In the genomic region with DNA sequence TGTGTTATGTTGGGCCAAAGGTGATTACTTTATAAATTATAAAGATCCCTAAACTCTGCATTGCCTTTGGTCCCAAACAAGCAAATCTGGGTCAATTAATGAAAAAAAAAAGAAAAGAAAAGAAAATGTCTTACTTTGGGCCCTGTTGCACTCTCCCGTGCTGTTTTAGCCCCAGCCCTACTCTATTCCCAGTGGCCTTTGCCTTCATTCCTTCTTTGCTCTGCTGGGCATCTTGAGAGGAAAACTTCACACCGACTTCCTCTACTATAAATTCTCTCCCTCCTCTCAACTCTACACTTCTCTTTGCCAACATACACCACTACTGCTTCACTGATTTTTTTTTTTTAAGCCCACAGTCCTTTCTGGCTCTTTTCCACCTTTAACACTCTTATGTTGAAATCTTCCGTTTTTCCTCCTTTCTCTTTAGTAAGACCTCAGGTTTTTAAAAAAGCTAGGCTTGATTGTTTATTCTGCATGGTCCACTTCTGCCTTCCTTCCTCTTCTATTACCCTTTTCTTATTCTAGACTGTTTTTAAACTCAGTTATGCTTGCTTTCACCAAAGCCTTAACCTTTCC, we compare ENCODE assay signal across 11 cellular contexts. TPM values are rescaled to one million over a fixed set of nuclear protein-coding genes. Genes with fewer than 3 reads are reported as not detected.
DNase-seq lines count a peak whose midpoint lies in the region; ATAC-seq and TF ChIP-seq lines count a peak whose summit lies in the region.
"Had no signal": no experiment of that assay in that cellular context is flagged by ENCODE, and none has a peak within 500 bp of the region (broad histone marks: within the 10 kb centered on the region; RNA-seq: fewer than 3 reads in every experiment).

No MANE protein-coding gene starts in this region.

- H3K36me3 ChIP-seq in heart left ventricle = peaks cover 0 to 19% (median 16%) of the 10 kb centered on the region in 9 donors
- peaks cover 0 to 17% of the 10 kb centered on the region in 2 donors for H3K36me3 ChIP-seq in left lung
- H3K36me3 ChIP-seq in aorta (ENCODE audit: control insufficient read depth in 1 of 2, insufficient read depth in 2 of 2, low read length in 1 of 2) = no peaks in the 10 kb centered on the region

- H3K4me3 Mint-ChIP-seq in activated T-helper 2 cell treated with anti-CD3 and anti-CD28 coated beads, Interferon-gamma antibody, Interleukin-2, Interleukin-4, amounts not matched to agents 10 μg/mL and 5 μg/mL and 100 μg/mL, durations not matched to agents 14 hours and 24 hours and 36 hours (ENCODE audit: low read depth) = peak overlapping the region; percentile 80

- CTCF ChIA-PET in RWPE1 (lab: Yijun Ruan, JAX) = interaction anchor here (0.6 kb wide), 2 partner anchors 130 to 430 kb away, joined by 3 to 4 read pairs; no protein-coding TSS in a partner anchor

- H3K4me3 ChIP-seq in heart left ventricle (no peak overlapping the region), left lung (no peak overlapping the region), aorta (ENCODE audit: low read length in 2 of 2) (no peak overlapping the region)

- H3K9me3 ChIP-seq in heart left ventricle (no peaks in the 10 kb centered on the region), left lung (no peaks in the 10 kb centered on the region), aorta (ENCODE audit: control insufficient read depth, low read length) (no peaks in the 10 kb centered on the region)

- TF ChIP-seq POLR2A in heart left ventricle (IDR thresholded peaks at IDR 0.05) = no peak

- peak overlapping the region; percentile 40 for H3K27ac Mint-ChIP-seq in activated T-helper 2 cell treated with anti-CD3 and anti-CD28 coated beads, Interferon-gamma antibody, Interleukin-2, Interleukin-4, amounts not matched to agents 10 μg/mL and 5 μg/mL and 100 μg/mL, durations not matched to agents 14 hours and 24 hours and 36 hours

- 53 to 63% (median 58%) methylated on average over 3 of the region's 3 CpGs for WGBS in heart left ventricle, 4 donors
- WGBS in aorta, 2 donors = 0 to 2% methylated on average over 3 of the region's 3 CpGs

- no peaks in the 10 kb centered on the region for H3K27me3 Mint-ChIP-seq in activated T-helper 2 cell treated with anti-CD3 and anti-CD28 coated beads, Interferon-gamma antibody, Interleukin-2, Interleukin-4, amounts not matched to agents 10 μg/mL and 5 μg/mL and 100 μg/mL, durations not matched to agents 14 hours and 24 hours and 36 hours (ENCODE audit: low read depth)

- no peaks in the 10 kb centered on the region for H3K9me3 Mint-ChIP-seq in activated T-helper 2 cell treated with anti-CD3 and anti-CD28 coated beads, Interferon-gamma antibody, Interleukin-2, Interleukin-4, amounts not matched to agents 10 μg/mL and 5 μg/mL and 100 μg/mL, durations not matched to agents 14 hours and 24 hours and 36 hours

- TF ChIP-seq CTCF in heart left ventricle (IDR thresholded peaks at IDR 0.05) (no peak), left lung (IDR thresholded peaks at IDR 0.05) (no peak), RWPE1 (conservative IDR thresholded peaks at IDR 0.05; ENCODE audit: low read depth) (no peak)

- ATAC-seq in heart left ventricle = no peak
- no peak for ATAC-seq in left cardiac atrium
- peak; percentile 30 for ATAC-seq in left lung
- peak; percentile 65 for ATAC-seq in aorta (ENCODE audit: low FRiP score)

- POLR2A ChIA-PET in RWPE1 (lab: Yijun Ruan, JAX; ENCODE audit: low non-redundant PET) = no interaction called here

- intact Hi-C loops in heart left ventricle (cut with DNase I) = loop anchor here in 1 of 10 donors (10.0 kb wide), 1 partner anchor 56 kb away; the partner anchor contains the start of genes HINT2 and SPAG8
- intact Hi-C loops in left cardiac atrium (cut with DNase I) = no loop called here
- intact Hi-C loops in activated T-helper 2 cell treated with anti-CD3 and anti-CD28 coated beads, Interferon-gamma antibody, Interleukin-2, Interleukin-4, amounts not matched to agents 10 μg/mL and 5 μg/mL and 100 μg/mL, durations not matched to agents 14 hours and 24 hours and 36 hours (cut with micrococcal nuclease) = no loop called here
- intact Hi-C loops in left lung (cut with DNase I) = no loop called here
- intact Hi-C loops in aorta (cut with DNase I) = no loop called here

- H3K27ac ChIP-seq in heart left ventricle (peak overlapping the region in 8 of 12 donors; percentile 5 to 95 (median 90)), left lung (peak overlapping the region in 1 of 2 donors; percentile 85), aorta (ENCODE audit: low read depth in 1 of 2, low read length in 2 of 2) (peak overlapping the region in 1 of 2 donors; percentile 72), RWPE1 (no peak overlapping the region)

- H3K4me1 Mint-ChIP-seq in activated T-helper 2 cell treated with anti-CD3 and anti-CD28 coated beads, Interferon-gamma antibody, Interleukin-2, Interleukin-4, amounts not matched to agents 10 μg/mL and 5 μg/mL and 100 μg/mL, durations not matched to agents 14 hours and 24 hours and 36 hours (ENCODE audit: low read depth) = peaks cover 29% of the 10 kb centered on the region

- H3K4me1 ChIP-seq in heart left ventricle (peaks cover 0 to 38% (median 26%) of the 10 kb centered on the region in 12 donors), left lung (peaks cover 4 to 34% of the 10 kb centered on the region in 2 donors), aorta (ENCODE audit: control insufficient read depth in 1 of 2, insufficient read depth in 2 of 2, low read length in 2 of 2) (no peaks in the 10 kb centered on the region)

- DNase-seq in heart left ventricle = no peak
- DNase-seq in left cardiac atrium = no peak
- DNase-seq in activated T-helper 2 cell treated with anti-CD3 and anti-CD28 coated beads, Interferon-gamma antibody, Interleukin-2, Interleukin-4, amounts not matched to agents 10 μg/mL and 5 μg/mL and 100 μg/mL, durations not matched to agents 14 hours and 24 hours and 36 hours (ENCODE audit: low spot score) = no peak
- DNase-seq in left lung = no peak
- no peak for DNase-seq in aorta
- DNase-seq in NCI-H2107 treated with DMSO at 0.1 percent for 48 hours (lab: John Stamatoyannopoulos, UW; ENCODE audit: unreplicated experiment) = no peak
- DNase-seq in RWPE1 (ENCODE audit: low spot score) = no peak
- no peak for DNase-seq in AG08396 (ENCODE audit: low spot score)
- DNase-seq: activated effector memory CD4-positive, alpha-beta T cell treated with anti-CD3 and anti-CD28 coated beads, Interleukin-2, amount 50 U/mL, for 16 hours; SHP77 treated with DMSO at 0.1 percent for 48 hours had no signal

- H3K27me3 ChIP-seq in heart left ventricle = no peaks in the 10 kb centered on the region
- no peaks in the 10 kb centered on the region for H3K27me3 ChIP-seq in left lung
- H3K27me3 ChIP-seq in aorta (ENCODE audit: control insufficient read depth in 1 of 2, insufficient read depth in 2 of 2, low read length in 1 of 2) = no peaks in the 10 kb centered on the region

- H3K36me3 Mint-ChIP-seq in activated T-helper 2 cell treated with anti-CD3 and anti-CD28 coated beads, Interferon-gamma antibody, Interleukin-2, Interleukin-4, amounts not matched to agents 10 μg/mL and 5 μg/mL and 100 μg/mL, durations not matched to agents 14 hours and 24 hours and 36 hours (ENCODE audit: low read depth) = peaks cover 34% of the 10 kb centered on the region

RNA-seq across cellular contexts. Expression of gene MSMP, which starts 4.5 kb away (rescaled TPM):
- not detected for total RNA-seq in heart left ventricle
- polyA plus RNA-seq in heart left ventricle = under 1 TPM in 1 of 2 donors, not detected in 1; 0.26 TPM
- total RNA-seq in left cardiac atrium = not detected
- 0.37 and 0.41 TPM in 2 replicates for total RNA-seq in activated T-helper 2 cell treated with anti-CD3 and anti-CD28 coated beads, Interferon-gamma antibody, Interleukin-2, Interleukin-4, amounts not matched to agents 10 μg/mL and 5 μg/mL and 100 μg/mL, durations not matched to agents 14 hours and 24 hours and 36 hours
- 1 to 10 TPM in 1 of 2 donors, not detected in 1; 1.1 TPM for total RNA-seq in left lung
- 1 to 10 TPM; 2.0 TPM for total RNA-seq in aorta
- not detected for polyA plus RNA-seq in aorta
- total RNA-seq: omental fat pad had no signal

RNA-seq across cellular contexts. Expression of gene RGP1, which starts 9.5 kb away (rescaled TPM):
- total RNA-seq in heart left ventricle = 10 to 100 TPM; 25.4 to 38.8 (median 32.7) TPM
- polyA plus RNA-seq in heart left ventricle = 10 to 100 TPM; 14.7 to 29.8 TPM
- total RNA-seq in left cardiac atrium = 10 to 100 TPM; 23.6 to 34.6 TPM
- 17.0 and 17.1 TPM in 2 replicates for total RNA-seq in activated T-helper 2 cell treated with anti-CD3 and anti-CD28 coated beads, Interferon-gamma antibody, Interleukin-2, Interleukin-4, amounts not matched to agents 10 μg/mL and 5 μg/mL and 100 μg/mL, durations not matched to agents 14 hours and 24 hours and 36 hours
- 10 to 100 TPM; 26.9 to 30.3 TPM for total RNA-seq in left lung
- 10 to 100 TPM; 30.0 to 32.4 TPM for total RNA-seq in aorta
- polyA plus RNA-seq in aorta = 10 to 100 TPM; 11.0 to 13.0 TPM

RNA-seq across cellular contexts. Expression of gene GBA2, which starts 9.5 kb away (rescaled TPM):
- total RNA-seq in heart left ventricle (10 to 100 TPM; 52.1 to 93.8 (median 65.5) TPM), left cardiac atrium (10 to 100 TPM; 92.5 to 97.7 TPM), left lung (10 to 100 TPM; 63.3 to 71.4 TPM), aorta (10 to 100 TPM; 83.8 to 83.9 TPM)
- polyA plus RNA-seq in heart left ventricle (10 to 100 TPM; 54.1 to 96.2 TPM), aorta (100 to 1,000 TPM in 1 of 2 donors, 10 to 100 TPM in 1; 18.5 to 122 TPM)
- 54.0 and 57.0 TPM in 2 replicates for total RNA-seq in activated T-helper 2 cell treated with anti-CD3 and anti-CD28 coated beads, Interferon-gamma antibody, Interleukin-2, Interleukin-4, amounts not matched to agents 10 μg/mL and 5 μg/mL and 100 μg/mL, durations not matched to agents 14 hours and 24 hours and 36 hours

RNA-seq across cellular contexts. Expression of gene CREB3, which starts 26.1 kb away (rescaled TPM):
- total RNA-seq in heart left ventricle (10 to 100 TPM; 16.1 to 38.0 (median 25.5) TPM), left cardiac atrium (10 to 100 TPM; 24.6 to 36.2 TPM), left lung (10 to 100 TPM; 39.3 to 42.4 TPM), aorta (10 to 100 TPM; 39.5 to 51.3 TPM)
- polyA plus RNA-seq in heart left ventricle (10 to 100 TPM; 26.7 to 49.4 TPM), aorta (10 to 100 TPM; 46.2 to 62.0 TPM)
- 34.3 and 34.5 TPM in 2 replicates for total RNA-seq in activated T-helper 2 cell treated with anti-CD3 and anti-CD28 coated beads, Interferon-gamma antibody, Interleukin-2, Interleukin-4, amounts not matched to agents 10 μg/mL and 5 μg/mL and 100 μg/mL, durations not matched to agents 14 hours and 24 hours and 36 hours

RNA-seq across cellular contexts. Expression of gene TLN1, which starts 26.6 kb away (rescaled TPM):
- total RNA-seq in heart left ventricle (100 to 1,000 TPM; 193 to 373 (median 261) TPM), left cardiac atrium (100 to 1,000 TPM; 301 to 324 TPM), left lung (100 to 1,000 TPM; 314 to 471 TPM), aorta (1,000 to 10,000 TPM in 1 of 2 donors, 100 to 1,000 TPM in 1; 735 to 1,271 TPM)
- polyA plus RNA-seq in heart left ventricle (100 to 1,000 TPM; 152 to 241 TPM), aorta (100 to 1,000 TPM; 160 to 382 TPM)
- total RNA-seq in activated T-helper 2 cell treated with anti-CD3 and anti-CD28 coated beads, Interferon-gamma antibody, Interleukin-2, Interleukin-4, amounts not matched to agents 10 μg/mL and 5 μg/mL and 100 μg/mL, durations not matched to agents 14 hours and 24 hours and 36 hours = 253 and 267 TPM in 2 replicates

Comparison
In these comparisons a context has a peak if more than half of its experiments do, and no peak if none do; other contexts are left out.
1. ATAC-seq: peak in left lung (single experiment) and aorta (single experiment); none in heart left ventricle (0 of 4) and left cardiac atrium (0 of 2).